ENCODE assay signal across 7 cellular contexts in genomic region chr16:88159046-88159896, GRCh38.
A peak's percentile ranks its signal among the peaks of the same experiment; 100 is the strongest.
DNase-seq lines count a peak whose midpoint lies in the region; ATAC-seq and TF ChIP-seq lines count a peak whose summit lies in the region.
"Not testable (repeated sequence)": the region's sequence is repeated elsewhere in the genome, so short reads cannot be mapped to it uniquely, and the experiment has no call there.

No MANE protein-coding gene starts in this region.

- ATAC-seq in activated CD8-positive, alpha-beta memory T cell treated with anti-CD3 and anti-CD28 coated beads, Interleukin-2, amount 10 ng/mL, durations not matched to agents 7 days and 5 days; natural killer cell; aorta (ENCODE audit: low FRiP score): not testable (repeated sequence)

- H3K9me3 Mint-ChIP-seq in activated CD8-positive, alpha-beta memory T cell treated with anti-CD3 and anti-CD28 coated beads, Interleukin-2, amount 10 ng/mL, durations not matched to agents 7 days and 5 days (ENCODE audit: low read depth) = not testable (repeated sequence)
- H3K9me3 Mint-ChIP-seq in natural killer cell = peaks cover 0 to 11% of the 10 kb centered on the region in 2 donors

- not testable (repeated sequence) for H3K27ac ChIP-seq in coronary artery; ovary; stomach; aorta (ENCODE audit: low read depth in 1 of 2, low read length in 2 of 2)

- intact Hi-C loops in natural killer cell (cut with micrococcal nuclease); ovary (cut with DNase I); stomach (cut with DNase I; ENCODE audit: low total_unique reads); aorta (cut with DNase I): not testable (repeated sequence)

- H3K27ac Mint-ChIP-seq in activated CD8-positive, alpha-beta memory T cell treated with anti-CD3 and anti-CD28 coated beads, Interleukin-2, amount 10 ng/mL, durations not matched to agents 7 days and 5 days; natural killer cell: not testable (repeated sequence)

- CTCF ChIA-PET in activated CD8-positive, alpha-beta memory T cell treated with anti-CD3 and anti-CD28 coated beads, Interleukin-2, amount 10 ng/mL, durations not matched to agents 7 days and 5 days (lab: Charles Lee) = not testable (repeated sequence)

- H3K4me3 ChIP-seq in coronary artery; ovary; stomach; aorta (ENCODE audit: low read length in 2 of 2): not testable (repeated sequence)

- not testable (repeated sequence) for TF ChIP-seq CTCF in coronary artery (IDR thresholded peaks at IDR 0.05); natural killer cell (IDR thresholded peaks at IDR 0.05); ovary (IDR thresholded peaks at IDR 0.05); stomach (IDR thresholded peaks at IDR 0.05)

- not testable (repeated sequence) for H3K4me1 ChIP-seq in ovary (ENCODE audit: insufficient read depth); stomach; aorta (ENCODE audit: control insufficient read depth in 1 of 2, insufficient read depth in 2 of 2, low read length in 2 of 2)

- H3K36me3 ChIP-seq in ovary; stomach; aorta (ENCODE audit: control insufficient read depth in 1 of 2, insufficient read depth in 2 of 2, low read length in 1 of 2): not testable (repeated sequence)

- TF ChIP-seq EP300 in ovary (IDR thresholded peaks at IDR 0.05); stomach (IDR thresholded peaks at IDR 0.05): not testable (repeated sequence)

- not testable (repeated sequence) for H3K27me3 ChIP-seq in ovary; stomach; aorta (ENCODE audit: control insufficient read depth in 1 of 2, insufficient read depth in 2 of 2, low read length in 1 of 2)

- H3K9me3 ChIP-seq in ovary; stomach; aorta (ENCODE audit: control insufficient read depth, low read length): not testable (repeated sequence)

- H3K27me3 Mint-ChIP-seq in activated CD8-positive, alpha-beta memory T cell treated with anti-CD3 and anti-CD28 coated beads, Interleukin-2, amount 10 ng/mL, durations not matched to agents 7 days and 5 days; natural killer cell (ENCODE audit: low read depth in 2 of 2): not testable (repeated sequence)

- not testable (repeated sequence) for TF ChIP-seq POLR2A in ovary (IDR thresholded peaks at IDR 0.05); stomach (IDR thresholded peaks at IDR 0.05)

- not testable (repeated sequence) for H3K4me1 Mint-ChIP-seq in activated CD8-positive, alpha-beta memory T cell treated with anti-CD3 and anti-CD28 coated beads, Interleukin-2, amount 10 ng/mL, durations not matched to agents 7 days and 5 days; natural killer cell

- H3K4me3 Mint-ChIP-seq in activated CD8-positive, alpha-beta memory T cell treated with anti-CD3 and anti-CD28 coated beads, Interleukin-2, amount 10 ng/mL, durations not matched to agents 7 days and 5 days; natural killer cell: not testable (repeated sequence)

- not testable (repeated sequence) for H3K36me3 Mint-ChIP-seq in activated CD8-positive, alpha-beta memory T cell treated with anti-CD3 and anti-CD28 coated beads, Interleukin-2, amount 10 ng/mL, durations not matched to agents 7 days and 5 days; natural killer cell

- peak; percentile 32 for DNase-seq in activated CD8-positive, alpha-beta memory T cell treated with anti-CD3 and anti-CD28 coated beads, Interleukin-2, amount 10 ng/mL, durations not matched to agents 7 days and 5 days
- DNase-seq in coronary artery (ENCODE audit: low spot score) (peak; percentile 47), islet precursor cell (peak; percentile 27), natural killer cell (peak; percentile 7), ovary (peak in 4 of 5 donors; percentile 15 to 22 (median 16)), stomach (peak; percentile 7), aorta (peak; percentile 17 to 50)

- WGBS in ovary, 3 donors = 84 to 89% (median 85%) methylated on average over 25 to 33 of the region's 33 CpGs
- WGBS in stomach, 5 donors = 82 to 90% (median 86%) methylated on average over 28 to 30 of the region's 33 CpGs
- 87 to 88% methylated on average over 29 to 31 of the region's 33 CpGs for WGBS in aorta, 2 donors
